Comparison of ENCODE assay signal across 32 cellular contexts in genomic region chr2:173216055-173216454, GRCh38.
"Had no signal": no experiment of that assay in that cellular context is flagged by ENCODE, and none has a peak within 500 bp of the region (broad histone marks: within the 10 kb centered on the region; RNA-seq: fewer than 3 reads in every experiment).

No MANE protein-coding gene starts in this region.

- H3K4me1 ChIP-seq: adrenal gland, colonic mucosa, right lobe of liver had no signal

- ATAC-seq: activated CD4-positive, alpha-beta T cell treated with anti-CD3 and anti-CD28 coated beads for 36 hours; activated CD8-positive, alpha-beta memory T cell treated with anti-CD3 and anti-CD28 coated beads, Interleukin-2, amount 10 ng/mL, durations not matched to agents 7 days and 5 days; activated CD8-positive, alpha-beta T cell treated with anti-CD3 and anti-CD28 coated beads, Interleukin-2, amount 10 ng/mL, durations not matched to agents 7 days and 5 days; activated naive CD4-positive, alpha-beta T cell treated with anti-CD3 and anti-CD28 coated beads, Interleukin-2, amount 50 U/mL, for 72 hours; body of pancreas; effector memory CD8-positive, alpha-beta T cell; heart left ventricle; left colon; naive thymus-derived CD8-positive, alpha-beta T cell; right lobe of liver; stimulated activated naive CD8-positive, alpha-beta T cell treated with anti-CD3 and anti-CD28 coated beads, Interleukin-15, Interleukin-2, amounts not matched to agents 100 U/mL and 50 U/mL, for 24 hours; T-cell had no signal

- H3K4me2 ChIP-seq: neural progenitor cell had no signal

- H3K36me3 ChIP-seq: adrenal gland, colonic mucosa, neural progenitor cell had no signal

- H3K36me3 Mint-ChIP-seq: activated naive CD4-positive, alpha-beta T cell treated with anti-CD3 and anti-CD28 coated beads, Interleukin-2, amount 50 U/mL, for 72 hours; immature natural killer cell; naive thymus-derived CD8-positive, alpha-beta T cell; T-cell had no signal

- H3K4me3 ChIP-seq: adrenal gland, body of pancreas, cardiac muscle cell, colonic mucosa, heart left ventricle, neural progenitor cell, right lobe of liver, skin epidermis, upper lobe of left lung had no signal

- H3K27me3 ChIP-seq: adrenal gland, body of pancreas, cardiac muscle cell, colonic mucosa, heart left ventricle, neural progenitor cell, right lobe of liver, upper lobe of left lung had no signal

- H3K4me3 Mint-ChIP-seq: activated CD4-positive, alpha-beta T cell treated with anti-CD3 and anti-CD28 coated beads for 36 hours; activated CD8-positive, alpha-beta memory T cell treated with anti-CD3 and anti-CD28 coated beads, Interleukin-2, amount 10 ng/mL, durations not matched to agents 7 days and 5 days; activated CD8-positive, alpha-beta T cell treated with anti-CD3 and anti-CD28 coated beads, Interleukin-2, amount 10 ng/mL, durations not matched to agents 7 days and 5 days; effector memory CD8-positive, alpha-beta T cell; immature natural killer cell; memory B cell; naive thymus-derived CD8-positive, alpha-beta T cell; neural progenitor cell; T-cell had no signal

- H3K4me1 Mint-ChIP-seq: memory B cell had no signal

- H2AFZ ChIP-seq: neural progenitor cell had no signal

- H3K9ac ChIP-seq: neural progenitor cell had no signal

- H3K9me3 ChIP-seq: adrenal gland, body of pancreas, colonic mucosa, heart left ventricle, right lobe of liver, upper lobe of left lung had no signal

- H3K27ac Mint-ChIP-seq: activated CD4-positive, alpha-beta T cell treated with anti-CD3 and anti-CD28 coated beads for 36 hours; activated CD8-positive, alpha-beta memory T cell treated with anti-CD3 and anti-CD28 coated beads, Interleukin-2, amount 10 ng/mL, durations not matched to agents 7 days and 5 days; activated CD8-positive, alpha-beta T cell treated with anti-CD3 and anti-CD28 coated beads, Interleukin-2, amount 10 ng/mL, durations not matched to agents 7 days and 5 days; activated naive CD4-positive, alpha-beta T cell treated with anti-CD3 and anti-CD28 coated beads, Interleukin-2, amount 50 U/mL, for 72 hours; activated T-helper 2 cell treated with anti-CD3 and anti-CD28 coated beads, Interferon-gamma antibody, Interleukin-2, Interleukin-4, amounts not matched to agents 10 μg/mL and 5 μg/mL and 100 μg/mL, durations not matched to agents 14 hours and 24 hours and 36 hours; effector memory CD8-positive, alpha-beta T cell; immature natural killer cell; memory B cell; naive thymus-derived CD8-positive, alpha-beta T cell; T-cell had no signal

- H3K9me3 Mint-ChIP-seq: activated naive CD4-positive, alpha-beta T cell treated with anti-CD3 and anti-CD28 coated beads, Interleukin-2, amount 50 U/mL, for 72 hours; activated T-helper 2 cell treated with anti-CD3 and anti-CD28 coated beads, Interferon-gamma antibody, Interleukin-2, Interleukin-4, amounts not matched to agents 10 μg/mL and 5 μg/mL and 100 μg/mL, durations not matched to agents 14 hours and 24 hours and 36 hours; effector memory CD8-positive, alpha-beta T cell; immature natural killer cell; memory B cell; naive thymus-derived CD8-positive, alpha-beta T cell; neural progenitor cell; T-cell had no signal

- H3K27ac ChIP-seq: adrenal gland, body of pancreas, colonic mucosa, neural progenitor cell, right lobe of liver, skin epidermis had no signal

- H3K27me3 Mint-ChIP-seq: effector memory CD8-positive, alpha-beta T cell; memory B cell had no signal

- DNase-seq: activated CD4-positive, alpha-beta T cell treated with anti-CD3 and anti-CD28 coated beads for 36 hours; activated CD4-positive, CD25-positive, alpha-beta regulatory T cell; activated CD8-positive, alpha-beta memory T cell treated with anti-CD3 and anti-CD28 coated beads, Interleukin-2, amount 10 ng/mL, durations not matched to agents 7 days and 5 days; activated CD8-positive, alpha-beta T cell treated with anti-CD3 and anti-CD28 coated beads, Interleukin-2, amount 10 ng/mL, durations not matched to agents 7 days and 5 days; activated naive CD4-positive, alpha-beta T cell; activated T-cell treated with anti-CD3 and anti-CD28 coated beads, Interleukin-2, amount 50 U/mL, for 48 hours; adrenal gland; aorta; body of pancreas; cerebellar nuclear complex; colonic mucosa; effector memory CD8-positive, alpha-beta T cell; erythroblast; heart left ventricle; hypothalamus; immature natural killer cell; kidney; left colon; midbrain; naive thymus-derived CD8-positive, alpha-beta T cell; right lobe of liver; stimulated activated CD4-positive, alpha-beta T cell treated with anti-CD3 and anti-CD28 coated beads, Interleukin-12 subunit alpha, Interleukin-12 subunit beta, amount 100 ng/mL, for 4 hours; stimulated activated CD4-positive, alpha-beta T cell treated with anti-CD3 and anti-CD28 coated beads, Interleukin-4, amount 100 ng/mL, for 1 hour; stimulated activated naive CD8-positive, alpha-beta T cell treated with anti-CD3 and anti-CD28 coated beads, Interleukin-15, Interleukin-2, amounts not matched to agents 100 U/mL and 50 U/mL, for 24 hours; T-cell; upper lobe of left lung had no signal
